17 cellular contexts compared by ENCODE assay signal in the genomic region with DNA sequence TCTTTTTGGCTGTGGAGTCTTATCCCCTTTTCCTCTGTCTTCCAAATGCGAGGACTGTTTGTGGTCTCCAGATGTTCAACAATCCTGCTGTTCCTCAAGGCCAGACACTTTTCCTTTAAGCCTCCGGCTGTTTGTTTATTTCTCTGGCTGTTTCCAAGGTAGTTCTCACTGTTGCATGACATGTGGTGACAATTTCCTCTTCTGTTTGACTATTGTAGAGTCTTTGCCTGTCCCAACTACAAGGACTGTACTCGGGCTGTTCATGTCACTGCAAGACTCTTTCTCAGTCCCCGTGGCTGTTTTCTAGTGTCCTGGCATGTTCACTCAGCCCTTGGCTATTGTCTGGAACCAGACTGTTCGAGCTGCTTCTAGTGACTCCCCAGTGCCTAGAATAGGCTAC. TPM values are rescaled to one million over a fixed set of nuclear protein-coding genes. Genes with fewer than 3 reads are reported as not detected.
DNase-seq lines count a peak whose midpoint lies in the region; ATAC-seq and TF ChIP-seq lines count a peak whose summit lies in the region.
"Had no signal": no experiment of that assay in that cellular context is flagged by ENCODE, and none has a peak within 500 bp of the region (broad histone marks: within the 10 kb centered on the region; RNA-seq: fewer than 3 reads in every experiment).

No MANE protein-coding gene starts in this region.

- H4K20me1 ChIP-seq in BLaER1 treated with 17β-estradiol and CSF1 and Interleukin-3, amounts not matched to agents 10 nM and 100 nM: no peaks in the 10 kb centered on the region
- H4K20me1 ChIP-seq in H9 (ENCODE audit: control insufficient read depth, insufficient read depth, insufficient read length): no peaks in the 10 kb centered on the region

- no peak for ATAC-seq in WTC11
- ATAC-seq in naive B cell (ENCODE audit: low read depth in 2 of 2): peak; percentile 73 to 77
- ATAC-seq in heart right ventricle: no peak
- ATAC-seq: GM12878, HCT116 had no signal

- H2BK12ac ChIP-seq in H9 (ENCODE audit: insufficient read length, low read depth, low read length): no peak overlapping the region

- H3K56ac ChIP-seq in H9 (ENCODE audit: insufficient read length, low read depth, low read length): no peak overlapping the region

- no peak overlapping the region for H2BK5ac ChIP-seq in H9 (ENCODE audit: insufficient read length, low read length)

- peak overlapping the region in 4 of 11 experiments; percentile 4 to 35 (median 26); a peak in 5 of 22 replicates for H3K27ac ChIP-seq in BLaER1 treated with 17β-estradiol and CSF1 and Interleukin-3, amounts not matched to agents 10 nM and 100 nM
- H3K27ac ChIP-seq in H9 (ENCODE audit: insufficient read length, low read depth, low read length) (no peak overlapping the region), heart right ventricle (no peak overlapping the region)
- H3K27ac ChIP-seq: KMS-11 had no signal

- no peak overlapping the region for H3K14ac ChIP-seq in H9 (ENCODE audit: insufficient read depth, low read length)

- DNase-seq in WTC11 (ENCODE audit: low spot score): no peak
- peak; percentile 10 for DNase-seq in naive B cell
- DNase-seq in H9: no peak
- DNase-seq in heart right ventricle: no peak
- DNase-seq in NCI-H82 treated with DMSO at 0.1 percent for 48 hours (lab: John Stamatoyannopoulos, UW; ENCODE audit: unreplicated experiment): no peak
- DNase-seq in RPMI8226: no peak
- DNase-seq: BE2C; Caco-2; CD8-positive, alpha-beta memory T cell; DMS79; IMR-90 had no signal

- H3K4me2 ChIP-seq in BLaER1 treated with 17β-estradiol and CSF1 and Interleukin-3, amounts not matched to agents 10 nM and 100 nM: peak overlapping the region in 9 of 11 experiments; percentile 3 to 43 (median 16); a peak in 7 of 22 replicates
- H3K4me2 ChIP-seq in H9 (ENCODE audit: insufficient read depth, insufficient read length, low read length): no peak overlapping the region
- H3K4me2 ChIP-seq: KMS-11 had no signal

- WGBS in H9 (ENCODE audit: extremely low coverage, insufficient read length, low lambda C conversion rate): no CpG with 5 or more reads among the region's 5 CpGs
- 60 to 73% methylated on average over 5 of the region's 5 CpGs for WGBS in heart right ventricle, 2 donors

- H2BK20ac ChIP-seq in H9 (ENCODE audit: low read depth, low read length, poor library complexity, severe bottlenecking): no peak overlapping the region

- H3K23me2 ChIP-seq in H9 (ENCODE audit: insufficient read length, low read depth, low read length, poor library complexity, severe bottlenecking): no peaks in the 10 kb centered on the region

- peaks cover 0 to 18% (median 11%) of the 10 kb centered on the region in 11 experiments; a peak in 13 of 22 replicates for H3K27me3 ChIP-seq in BLaER1 treated with 17β-estradiol and CSF1 and Interleukin-3, amounts not matched to agents 10 nM and 100 nM
- H3K27me3 ChIP-seq in H9 (ENCODE audit: insufficient read depth, low read length) (no peaks in the 10 kb centered on the region), heart right ventricle (no peaks in the 10 kb centered on the region)
- H3K27me3 ChIP-seq: BE2C had no signal

- H2BK15ac ChIP-seq in H9 (ENCODE audit: low read depth, low read length): no peak overlapping the region

- no peaks in the 10 kb centered on the region for H3K79me1 ChIP-seq in H9 (ENCODE audit: insufficient read depth, low read depth, low read length, poor library complexity, severe bottlenecking)

- no peak overlapping the region for H4K8ac ChIP-seq in H9 (replicated peaks; ENCODE audit: insufficient read length, low read depth, low read length)

- H3K4me3 Mint-ChIP-seq in WTC11 (no peak overlapping the region), naive B cell (peak overlapping the region in 3 of 8 donors; percentile 10 to 61 (median 53)), H9 (no peak overlapping the region)
- H3K4me3 Mint-ChIP-seq: CD8-positive, alpha-beta memory T cell had no signal

- H2AFZ ChIP-seq in H9 (ENCODE audit: low read length): no peak overlapping the region

- H3K36me3 Mint-ChIP-seq in WTC11: no peaks in the 10 kb centered on the region
- H3K36me3 Mint-ChIP-seq in naive B cell: peaks cover 6 to 7% of the 10 kb centered on the region in 2 donors
- H3K36me3 Mint-ChIP-seq in H9 (ENCODE audit: insufficient read depth in 1 of 3, low read depth in 3 of 3): peaks cover 2 to 7% (median 4%) of the 10 kb centered on the region in 3 experiments; a peak in 5 of 7 replicates

- H3K9me3 Mint-ChIP-seq in WTC11 (peaks cover 12% of the 10 kb centered on the region), naive B cell (peaks cover 7 to 28% (median 15%) of the 10 kb centered on the region in 7 donors), H9 (peaks cover 76 to 78% of the 10 kb centered on the region in 2 experiments)

- peaks cover 0 to 12% (median 2%) of the 10 kb centered on the region in 10 experiments; a peak in 8 of 20 replicates for H3K4me1 ChIP-seq in BLaER1 treated with 17β-estradiol and CSF1 and Interleukin-3, amounts not matched to agents 10 nM and 100 nM
- no peaks in the 10 kb centered on the region for H3K4me1 ChIP-seq in H9 (ENCODE audit: insufficient read depth, low read length)
- H3K4me1 ChIP-seq in heart right ventricle: no peaks in the 10 kb centered on the region
- H3K4me1 ChIP-seq: BE2C, Caco-2 had no signal

- peak overlapping the region; percentile 70; the same call in 1 of the 2 replicates for H3K27ac Mint-ChIP-seq in WTC11
- peak overlapping the region in 5 of 6 donors; percentile 32 to 95 (median 87) for H3K27ac Mint-ChIP-seq in naive B cell
- no peak overlapping the region for H3K27ac Mint-ChIP-seq in H9

- no peak overlapping the region for H3K18ac ChIP-seq in H9 (ENCODE audit: insufficient read length, low read depth, low read length)

- H3K4ac ChIP-seq in H9 (ENCODE audit: low read depth, low read length): no peak overlapping the region

- peaks cover 65 to 98% (median 81%) of the 10 kb centered on the region in 11 experiments for H3K9me3 ChIP-seq in BLaER1 treated with 17β-estradiol and CSF1 and Interleukin-3, amounts not matched to agents 10 nM and 100 nM (replicated peaks in 1 of 11)
- peaks cover 41% of the 10 kb centered on the region for H3K9me3 ChIP-seq in H9 (ENCODE audit: control insufficient read depth, low read depth, low read length)
- peaks cover 0 to 38% (median 0%) of the 10 kb centered on the region in 11 donors for H3K9me3 ChIP-seq in heart right ventricle
- H3K9me3 ChIP-seq: BE2C, Caco-2 had no signal

- H3T11ph ChIP-seq in H9 (ENCODE audit: low read length): no peak overlapping the region

- H3K27me3 Mint-ChIP-seq in WTC11 (ENCODE audit: low read depth) (no peaks in the 10 kb centered on the region), naive B cell (no peaks in the 10 kb centered on the region), H9 (ENCODE audit: low read depth) (peaks cover 2% of the 10 kb centered on the region)

- no peak overlapping the region for H2BK120ac ChIP-seq in H9 (ENCODE audit: low read depth, low read length, poor library complexity, severe bottlenecking)

- H4K91ac ChIP-seq in H9 (ENCODE audit: insufficient read length, low read depth, low read length): no peak overlapping the region

- intact Hi-C loops in heart right ventricle (cut with DNase I): no loop called here

- CTCF ChIA-PET in WTC11 (lab: Charles Lee): no interaction called here

- no peaks in the 10 kb centered on the region; the same call in 1 of the 2 replicates for H3K4me1 Mint-ChIP-seq in WTC11
- H3K4me1 Mint-ChIP-seq in naive B cell: peaks cover 13 to 18% (median 17%) of the 10 kb centered on the region in 3 donors
- H3K4me1 Mint-ChIP-seq in H9: no peaks in the 10 kb centered on the region
- H3K4me1 Mint-ChIP-seq: CD8-positive, alpha-beta memory T cell had no signal

- no peaks in the 10 kb centered on the region for H3K79me2 ChIP-seq in H9 (ENCODE audit: insufficient read depth, low read length)

- TF ChIP-seq CTCF in WTC11 (IDR thresholded peaks at IDR 0.05) (no peak), H9 (conservative IDR thresholded peaks at IDR 0.05) (no peak), heart right ventricle (IDR thresholded peaks at IDR 0.05) (no peak)

- no peak overlapping the region for H2AK5ac ChIP-seq in H9 (ENCODE audit: insufficient read length, low read length)

- no peak overlapping the region for H4K5ac ChIP-seq in H9 (ENCODE audit: insufficient read length, low read depth, low read length)

- no peak overlapping the region for H3K4me3 ChIP-seq in BLaER1 treated with 17β-estradiol and CSF1 and Interleukin-3, amounts not matched to agents 10 nM and 100 nM
- H3K4me3 ChIP-seq in heart right ventricle: no peak overlapping the region
- H3K4me3 ChIP-seq: GM12878 had no signal

- H3K36me3 ChIP-seq in BLaER1 treated with 17β-estradiol and CSF1 and Interleukin-3, amounts not matched to agents 10 nM and 100 nM: no peaks in the 10 kb centered on the region
- H3K36me3 ChIP-seq in heart right ventricle: no peaks in the 10 kb centered on the region
- H3K36me3 ChIP-seq: BE2C had no signal

- POLR2A ChIA-PET in WTC11 (lab: Charles Lee): no interaction called here

- H3K23ac ChIP-seq in H9 (ENCODE audit: insufficient read length, low read depth, low read length): no peak overlapping the region

- no peak overlapping the region for H3K9ac ChIP-seq in BLaER1 treated with 17β-estradiol and CSF1 and Interleukin-3, amounts not matched to agents 10 nM and 100 nM
- no peak overlapping the region for H3K9ac ChIP-seq in H9 (ENCODE audit: extremely low read depth, insufficient read length, low read length)
- H3K9ac ChIP-seq: KMS-11 had no signal

TF ChIP-seq in WTC11, 78 proteins besides CTCF, POLR2A, EP300 and RAD21:
- TF ChIP-seq FOXP1 (CRISPR knock-in tag; IDR thresholded peaks at IDR 0.05; ENCODE audit: borderline replicate concordance) (no peak), MYBL2 (CRISPR knock-in tag; IDR thresholded peaks at IDR 0.05) (no peak), CDX4 (CRISPR knock-in tag; IDR thresholded peaks at IDR 0.05; ENCODE audit: borderline replicate concordance) (no peak)

RNA-seq across cellular contexts. Expression of gene ZNF157, which starts 50.6 kb away (rescaled TPM):
- total RNA-seq in WTC11 (2021) (1.7 to 2.0 TPM (median 1.8 TPM) in 3 replicates), H9 (2021) (0.81 TPM in 2 replicates), heart right ventricle (under 1 TPM in 3 of 10 donors, not detected in 7; 0.15 to 0.25 (median 0.23) TPM)
- polyA plus RNA-seq in naive B cell (ENCODE audit: low read depth in 6 of 6) (1 to 10 TPM in 1 of 6 donors, under 1 TPM in 4, not detected in 1; 0.23 to 1.3 (median 0.73) TPM), heart right ventricle (under 1 TPM; 0.03 to 0.15 TPM)
- total RNA-seq: Caco-2, H4, HT-29 had no signal
- polyA plus RNA-seq: CD8-positive, alpha-beta memory T cell; IMR-90 had no signal

Comparison
In these comparisons a context has a peak if more than half of its experiments do, and no peak if none do; other contexts are left out.
1. ATAC-seq: peak in naive B cell (2 of 2); none in WTC11 (single experiment) and heart right ventricle (0 of 8).
2. H3K27ac Mint-ChIP-seq: peak in WTC11 (single experiment) and naive B cell (5 of 6); none in H9 (0 of 3).